Comparison of ENCODE assay signal across 8 cellular contexts in the genomic region with DNA sequence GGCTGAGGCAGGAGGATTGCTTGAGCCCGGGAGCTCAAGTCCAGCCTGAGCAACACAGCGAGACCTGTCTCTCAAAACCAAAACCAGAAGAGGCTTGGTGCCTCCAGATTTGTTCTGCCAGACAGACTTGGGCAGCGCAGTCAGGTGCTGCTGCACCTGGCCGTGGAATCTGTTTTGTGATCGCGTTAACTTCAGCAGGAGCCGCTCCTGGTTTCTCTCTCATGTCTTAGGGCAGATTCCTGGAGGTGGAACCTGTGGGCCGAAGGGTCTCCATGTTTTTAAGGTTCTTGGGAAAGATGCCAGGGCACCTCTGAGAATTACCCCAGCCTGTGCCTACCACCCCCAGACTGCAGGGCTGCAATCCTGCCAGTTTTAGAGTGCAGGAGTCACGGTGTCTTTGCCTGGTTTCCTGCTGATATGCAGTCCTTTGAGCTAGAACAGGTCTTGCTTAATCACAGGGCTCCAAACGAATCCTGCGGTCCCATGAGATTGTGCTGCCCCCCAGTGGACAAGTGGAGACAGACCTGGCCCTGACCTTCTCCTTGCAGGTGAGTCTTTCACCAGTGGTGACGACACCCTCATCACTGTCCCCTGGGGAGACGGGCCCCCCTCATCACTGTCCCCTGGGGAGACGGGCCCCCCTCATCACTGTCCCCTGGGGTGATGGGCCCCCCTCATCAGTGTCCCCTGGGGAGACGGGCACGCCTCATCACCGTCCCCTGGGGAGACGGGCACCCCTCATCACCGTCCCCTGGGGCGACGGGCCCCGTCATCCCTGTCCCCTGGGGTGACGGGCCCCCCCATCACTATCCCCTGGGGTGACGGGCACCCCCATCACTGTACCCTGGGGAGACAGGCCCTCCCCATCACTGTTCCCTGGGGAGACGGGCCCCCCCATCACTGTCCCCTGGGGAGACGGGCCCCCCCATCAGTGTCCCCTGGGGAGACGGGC. TPM values are rescaled to one million over a fixed set of nuclear protein-coding genes. Genes with fewer than 3 reads are reported as not detected.
DNase-seq lines count a peak whose midpoint lies in the region; ATAC-seq and TF ChIP-seq lines count a peak whose summit lies in the region.

No MANE protein-coding gene starts in this region.

- in situ Hi-C loops in GM13977 (cut with MboI; ENCODE audit: low pct_unique_long_range_greater_than_20kb, low sequenced_read_pairs, unreplicated experiment), result no loop called here

- no peaks in the 10 kb centered on the region for H3K4me1 ChIP-seq in OCI-LY7 (ENCODE audit: insufficient read depth, low read length, poor library complexity, severe bottlenecking)

- H3K27ac ChIP-seq in OCI-LY7 (ENCODE audit: low read depth, low read length, poor library complexity, severe bottlenecking) (no peak overlapping the region), epithelial cell of prostate (no peak overlapping the region)

- no peaks in the 10 kb centered on the region for H3K36me3 ChIP-seq in OCI-LY7 (ENCODE audit: insufficient read depth, low read length)

- intact Hi-C loops in OCI-LY7 (cut with micrococcal nuclease; ENCODE audit: unreplicated experiment), result loop anchor here (1.0 to 5.0 kb wide), 3 partner anchors 50 to 262 kb away; a partner anchor contains a TSS

- no peaks in the 10 kb centered on the region for H3K9me3 ChIP-seq in OCI-LY7 (ENCODE audit: low read length)

- no peak overlapping the region for H3K4me3 ChIP-seq in Jurkat, Clone E6-1 (ENCODE audit: low read length)
- H3K4me3 ChIP-seq in OCI-LY7 (ENCODE audit: low read depth, low read length, poor library complexity, severe bottlenecking), result no peak overlapping the region

- TF ChIP-seq CTCF in GM13977 (IDR thresholded peaks at IDR 0.05; ENCODE audit: extremely low read depth, insufficient read depth, missing control alignments) (peak; percentile 92), OCI-LY7 (conservative IDR thresholded peaks at IDR 0.05; ENCODE audit: low read length) (peak; percentile 85)

- BruUV-seq in OCI-LY7 (replicated peaks; lab: Mats Ljungman, UMichigan), result no TSS peak

- H2AFZ ChIP-seq in OCI-LY7 (ENCODE audit: low read length), result no peak overlapping the region

- no peak overlapping the region for H3K4me2 ChIP-seq in OCI-LY7 (ENCODE audit: low read length)

- POLR2A ChIA-PET in OCI-LY7 (lab: Charles Lee), result no interaction called here

- no peaks in the 10 kb centered on the region for H3K79me2 ChIP-seq in OCI-LY7 (ENCODE audit: insufficient read depth, low read depth, low read length)

- no peak for ATAC-seq in GM19455 (IDR thresholded peaks at IDR 0.05; ENCODE audit: unreplicated experiment)

- DNase-seq in GM13977 (ENCODE audit: low spot score) (peak; percentile 97), OCI-LY7 (ENCODE audit: low spot score) (peak; percentile 87), epithelial cell of prostate (ENCODE audit: low read depth, low spot score) (peak; percentile 58), myocyte (ENCODE audit: low read depth) (peak; percentile 85)
- peak; percentile 87 for DNase-seq in Jurkat, Clone E6-1 (ENCODE audit: low read depth, low spot score)
- DNase-seq in activated CD8-positive, alpha-beta memory T cell treated with anti-CD3 and anti-CD28 coated beads, Interleukin-2, amount 50 U/mL, for 4 hours, result peak; percentile 89
- DNase-seq in stimulated activated CD8-positive, alpha-beta memory T cell treated with anti-CD3 and anti-CD28 coated beads, Interleukin-4, amount 100 ng/mL, for 48 hours, result peak; percentile 93

- CTCF ChIA-PET in OCI-LY7 (lab: Charles Lee; ENCODE audit: unreplicated experiment), result interaction anchor here (0.6 to 0.7 kb wide), 2 partner anchors 39 to 377 kb away, joined by 3 read pairs; no protein-coding TSS in a partner anchor

- H4K20me1 ChIP-seq in OCI-LY7 (ENCODE audit: insufficient read depth, low read length), result no peaks in the 10 kb centered on the region; the same call in 1 of the 2 replicates

- H3K9me2 ChIP-seq in OCI-LY7 (ENCODE audit: insufficient read depth, low read length), result no peaks in the 10 kb centered on the region

RNA-seq across cellular contexts. Expression of a gene that starts 37.6 kb away (rescaled TPM):
- 47.3 TPM for polyA plus RNA-seq in Jurkat, Clone E6-1 (2012; ENCODE audit: insufficient read depth, insufficient read length)
- total RNA-seq in OCI-LY7 (2014; rRNA removed; shearing (Covaris generic)), result 35.3 and 46.9 TPM in 2 replicates
- total RNA-seq in OCI-LY7 (2022) (45.4 and 47.3 TPM in 2 replicates), myocyte (240 and 302 TPM in 2 replicates)
- polyA plus RNA-seq in myocyte (2012), result 78.0 TPM

RNA-seq across cellular contexts. Expression of a gene that starts 46.1 kb away (rescaled TPM):
- polyA plus RNA-seq in Jurkat, Clone E6-1 (2012; ENCODE audit: insufficient read depth, insufficient read length), result 3.9 TPM
- 1.3 and 2.3 TPM in 2 replicates for total RNA-seq in OCI-LY7 (2014; rRNA removed; shearing (Covaris generic))
- total RNA-seq in OCI-LY7 (2022), result 9.2 and 12.2 TPM in 2 replicates
- total RNA-seq in myocyte, result 0.10 and 0.32 TPM in 2 replicates
- polyA plus RNA-seq in myocyte (2012), result 0.26 TPM

RNA-seq across cellular contexts. Expression of a gene that starts 51.4 kb away (rescaled TPM):
- polyA plus RNA-seq in Jurkat, Clone E6-1 (2012; ENCODE audit: insufficient read depth, insufficient read length), result 37.7 TPM
- 23.7 and 25.5 TPM in 2 replicates for total RNA-seq in OCI-LY7 (2014; rRNA removed; shearing (Covaris generic))
- 26.4 and 27.0 TPM in 2 replicates for total RNA-seq in OCI-LY7 (2022)
- total RNA-seq in myocyte, result 80.5 and 147 TPM in 2 replicates
- 22.4 TPM for polyA plus RNA-seq in myocyte (2012)
